29 cellular contexts compared by ENCODE assay signal in the genomic region with DNA sequence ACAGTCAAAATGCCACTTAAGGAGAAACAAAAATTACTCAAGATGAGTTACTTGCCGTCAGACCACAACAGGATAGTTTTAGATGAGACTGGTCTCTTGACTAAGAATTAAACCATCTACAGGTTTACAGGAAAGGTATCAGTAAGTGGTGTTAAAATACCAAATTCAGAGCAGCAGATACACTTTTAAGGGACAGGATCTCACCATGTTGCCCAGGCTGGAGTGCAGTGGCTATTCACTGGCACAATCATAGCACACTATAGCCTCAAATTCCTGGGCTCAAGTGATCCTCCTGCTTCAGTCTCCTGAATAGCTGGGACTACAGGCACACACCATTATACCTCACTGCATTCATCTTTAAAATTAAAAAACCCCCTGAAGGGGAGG. TPM values are rescaled to one million over a fixed set of nuclear protein-coding genes. Genes with fewer than 3 reads are reported as not detected.
DNase-seq lines count a peak whose midpoint lies in the region; ATAC-seq and TF ChIP-seq lines count a peak whose summit lies in the region.
"Had no signal": no experiment of that assay in that cellular context is flagged by ENCODE, and none has a peak within 500 bp of the region (broad histone marks: within the 10 kb centered on the region; RNA-seq: fewer than 3 reads in every experiment).

No MANE protein-coding gene starts in this region.

- H3K4me1 ChIP-seq in GM23338 (ENCODE audit: insufficient read depth), result peaks cover 2% of the 10 kb centered on the region
- H3K4me1 ChIP-seq: BE2C had no signal

- H3K4me1 Mint-ChIP-seq in GM23338, result peaks cover 54% of the 10 kb centered on the region
- peaks cover 34% of the 10 kb centered on the region for H3K4me1 Mint-ChIP-seq in activated naive CD8-positive, alpha-beta T cell treated with anti-CD3 and anti-CD28 coated beads, Interleukin-2, amount 50 U/mL, for 24 hours

- ATAC-seq in GM23338, result no peak
- no peak for ATAC-seq in activated naive CD8-positive, alpha-beta T cell treated with anti-CD3 and anti-CD28 coated beads, Interleukin-2, amount 50 U/mL, for 24 hours
- ATAC-seq: A549, left colon, Right ventricle myocardium inferior had no signal

- no peaks in the 10 kb centered on the region for H3K9me3 Mint-ChIP-seq in GM23338
- no peaks in the 10 kb centered on the region for H3K9me3 Mint-ChIP-seq in activated naive CD8-positive, alpha-beta T cell treated with anti-CD3 and anti-CD28 coated beads, Interleukin-2, amount 50 U/mL, for 24 hours
- H3K9me3 Mint-ChIP-seq: nephron progenitor cell had no signal

- TF ChIP-seq CTCF in GM23338 (conservative IDR thresholded peaks at IDR 0.05; ENCODE audit: low read depth in 2 of 2), result no peak

- peaks cover 71% of the 10 kb centered on the region for H3F3A ChIP-seq in GM23338 (replicated peaks; ENCODE audit: low read depth)

- H3K9me2 ChIP-seq in GM23338 (ENCODE audit: insufficient read depth), result no peaks in the 10 kb centered on the region

- peaks cover 87% of the 10 kb centered on the region for H3K36me3 ChIP-seq in GM23338 (ENCODE audit: insufficient read depth)

- peaks cover 18% of the 10 kb centered on the region for H3K27me3 Mint-ChIP-seq in GM23338 (ENCODE audit: insufficient read depth, low read depth, poor library complexity)
- H3K27me3 Mint-ChIP-seq in activated naive CD8-positive, alpha-beta T cell treated with anti-CD3 and anti-CD28 coated beads, Interleukin-2, amount 50 U/mL, for 24 hours, result no peaks in the 10 kb centered on the region
- H3K27me3 Mint-ChIP-seq: progenitor cell of endocrine pancreas had no signal

- H3K4me3 ChIP-seq in GM23338, result no peak overlapping the region
- H3K4me3 ChIP-seq: A549, thoracic aorta had no signal

- no peak overlapping the region for H3K4me3 Mint-ChIP-seq in GM23338
- H3K4me3 Mint-ChIP-seq in activated naive CD8-positive, alpha-beta T cell treated with anti-CD3 and anti-CD28 coated beads, Interleukin-2, amount 50 U/mL, for 24 hours, result no peak overlapping the region
- H3K4me3 Mint-ChIP-seq: nephron progenitor cell had no signal

- H3K79me2 ChIP-seq in GM23338 (replicated peaks; ENCODE audit: insufficient read depth), result peaks cover 65% of the 10 kb centered on the region

- H2AFZ ChIP-seq in GM23338, result no peak overlapping the region

- H3K27me3 ChIP-seq in GM23338 (ENCODE audit: insufficient read depth), result no peaks in the 10 kb centered on the region
- H3K27me3 ChIP-seq: BE2C, brain microvascular endothelial cell had no signal

- DNase-seq in activated CD8-positive, alpha-beta memory T cell treated with anti-CD3 and anti-CD28 coated beads, Interleukin-2, amount 50 U/mL, for 48 hours, result peak; percentile 26
- no peak for DNase-seq in activated CD8-positive, alpha-beta memory T cell treated with anti-CD3 and anti-CD28 coated beads, Interleukin-2, amount 50 U/mL, for 4 hours
- DNase-seq in GM23338 (ENCODE audit: low spot score) (no peak), T-helper 9 cell (no peak), NCI-H446 (lab: John Stamatoyannopoulos, UW) (no peak)
- DNase-seq in activated naive CD8-positive, alpha-beta T cell treated with anti-CD3 and anti-CD28 coated beads, Interleukin-2, amount 50 U/mL, for 24 hours, result no peak
- DNase-seq: activated CD4-positive, alpha-beta T cell treated with anti-CD3 and anti-CD28 coated beads for 4 hours; BE2C; brain microvascular endothelial cell; COR-L47; cortex of kidney; HCEC 1CT; Karpas-422; left colon; NCI-H1092; NCI-H1930; NCI-H2227 treated with DMSO at 0.1 percent for 48 hours; NCI-H774; nephron progenitor cell; stimulated activated CD4-positive, alpha-beta T cell treated with anti-CD3 and anti-CD28 coated beads, Interleukin-1b, Interleukin-23, amount 100 ng/mL, for 48 hours; stimulated activated naive CD4-positive, alpha-beta T cell; SW 1271 had no signal

- H4K20me1 ChIP-seq in GM23338 (replicated peaks; ENCODE audit: insufficient read depth), result peaks cover 69% of the 10 kb centered on the region

- no peak overlapping the region for H3K27ac Mint-ChIP-seq in GM23338
- peak overlapping the region; percentile 59 for H3K27ac Mint-ChIP-seq in activated naive CD8-positive, alpha-beta T cell treated with anti-CD3 and anti-CD28 coated beads, Interleukin-2, amount 50 U/mL, for 24 hours

- H3K36me3 Mint-ChIP-seq in GM23338 (ENCODE audit: low read depth), result peaks cover 96% of the 10 kb centered on the region
- H3K36me3 Mint-ChIP-seq in activated naive CD8-positive, alpha-beta T cell treated with anti-CD3 and anti-CD28 coated beads, Interleukin-2, amount 50 U/mL, for 24 hours (ENCODE audit: low read depth), result peaks cover 78% of the 10 kb centered on the region

- peak overlapping the region; percentile 66; the same call in 1 of the 2 replicates for H3K27ac ChIP-seq in GM23338 (ENCODE audit: low read depth)
- H3K27ac ChIP-seq: A549, brain microvascular endothelial cell, thoracic aorta had no signal

- no peak overlapping the region for H3K4me2 ChIP-seq in GM23338
- H3K4me2 ChIP-seq: A549 had no signal

TF ChIP-seq in GM23338, 12 proteins besides CTCF, POLR2A, EP300 and RAD21 (continues in another document):
- TF ChIP-seq EZH2 (IDR thresholded peaks at IDR 0.05; ENCODE audit: low read depth, unreplicated experiment) (no peak), CREB1 (CRISPR knock-in tag; IDR thresholded peaks at IDR 0.05; ENCODE audit: low read depth) (no peak), POLR2AphosphoS5 (IDR thresholded peaks at IDR 0.05; ENCODE audit: low read depth) (no peak), ETS1 (IDR thresholded peaks at IDR 0.05) (no peak), NANOG (IDR thresholded peaks at IDR 0.05; ENCODE audit: borderline replicate concordance) (no peak), STAT1 (IDR thresholded peaks at IDR 0.05; ENCODE audit: unreplicated experiment) (no peak), ZNF114 (CRISPR knock-in tag; IDR thresholded peaks at IDR 0.05) (no peak), ZNF331 (CRISPR knock-in tag; IDR thresholded peaks at IDR 0.05; ENCODE audit: low read depth) (no peak), JUNB (IDR thresholded peaks at IDR 0.05; ENCODE audit: unreplicated experiment) (no peak), EZH2phosphoT487 (IDR thresholded peaks at IDR 0.05; ENCODE audit: unreplicated experiment) (no peak)
- TF ChIP-seq, protein P1, sequence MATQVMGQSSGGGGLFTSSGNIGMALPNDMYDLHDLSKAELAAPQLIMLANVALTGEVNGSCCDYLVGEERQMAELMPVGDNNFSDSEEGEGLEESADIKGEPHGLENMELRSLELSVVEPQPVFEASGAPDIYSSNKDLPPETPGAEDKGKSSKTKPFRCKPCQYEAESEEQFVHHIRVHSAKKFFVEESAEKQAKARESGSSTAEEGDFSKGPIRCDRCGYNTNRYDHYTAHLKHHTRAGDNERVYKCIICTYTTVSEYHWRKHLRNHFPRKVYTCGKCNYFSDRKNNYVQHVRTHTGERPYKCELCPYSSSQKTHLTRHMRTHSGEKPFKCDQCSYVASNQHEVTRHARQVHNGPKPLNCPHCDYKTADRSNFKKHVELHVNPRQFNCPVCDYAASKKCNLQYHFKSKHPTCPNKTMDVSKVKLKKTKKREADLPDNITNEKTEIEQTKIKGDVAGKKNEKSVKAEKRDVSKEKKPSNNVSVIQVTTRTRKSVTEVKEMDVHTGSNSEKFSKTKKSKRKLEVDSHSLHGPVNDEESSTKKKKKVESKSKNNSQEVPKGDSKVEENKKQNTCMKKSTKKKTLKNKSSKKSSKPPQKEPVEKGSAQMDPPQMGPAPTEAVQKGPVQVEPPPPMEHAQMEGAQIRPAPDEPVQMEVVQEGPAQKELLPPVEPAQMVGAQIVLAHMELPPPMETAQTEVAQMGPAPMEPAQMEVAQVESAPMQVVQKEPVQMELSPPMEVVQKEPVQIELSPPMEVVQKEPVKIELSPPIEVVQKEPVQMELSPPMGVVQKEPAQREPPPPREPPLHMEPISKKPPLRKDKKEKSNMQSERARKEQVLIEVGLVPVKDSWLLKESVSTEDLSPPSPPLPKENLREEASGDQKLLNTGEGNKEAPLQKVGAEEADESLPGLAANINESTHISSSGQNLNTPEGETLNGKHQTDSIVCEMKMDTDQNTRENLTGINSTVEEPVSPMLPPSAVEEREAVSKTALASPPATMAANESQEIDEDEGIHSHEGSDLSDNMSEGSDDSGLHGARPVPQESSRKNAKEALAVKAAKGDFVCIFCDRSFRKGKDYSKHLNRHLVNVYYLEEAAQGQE (IDR thresholded peaks at IDR 0.05; ENCODE audit: unreplicated experiment), result no peak

RNA-seq across cellular contexts. Expression of gene MCCD1, which starts 4.7 kb away (rescaled TPM):
- total RNA-seq in GM23338 (2014; rRNA removed; shearing (Covaris generic)), result not detected in 2 replicates
- not detected in 2 replicates for polyA plus RNA-seq in GM23338 (2016; fragmentation: Nextera tagmentation; extraction: Ambion mirVana)
- total RNA-seq: Daoy, fibroblast of lung, HT1080, left colon, progenitor cell of endocrine pancreas, Right ventricle myocardium inferior, thoracic aorta had no signal
- polyA plus RNA-seq: A549, fibroblast of lung had no signal

RNA-seq across cellular contexts. Expression of gene DDX39B, which starts 8.4 kb away (rescaled TPM):
- total RNA-seq in GM23338 (2014; rRNA removed; shearing (Covaris generic)), result 849 and 866 TPM in 2 replicates
- polyA plus RNA-seq in GM23338 (2016; fragmentation: Nextera tagmentation; extraction: Ambion mirVana), result 341 and 357 TPM in 2 replicates

RNA-seq across cellular contexts. Expression of gene ATP6V1G2, which starts 13.0 kb away (rescaled TPM):
- 1.6 and 2.4 TPM in 2 replicates for total RNA-seq in GM23338 (2014; rRNA removed; shearing (Covaris generic))
- 2.2 and 2.7 TPM in 2 replicates for polyA plus RNA-seq in GM23338 (2016; fragmentation: Nextera tagmentation; extraction: Ambion mirVana)

RNA-seq across cellular contexts. Expression of gene NFKBIL1, which starts 14.0 kb away (rescaled TPM):
- total RNA-seq in GM23338 (2014; rRNA removed; shearing (Covaris generic)), result 10.1 and 12.3 TPM in 2 replicates
- 8.4 and 9.6 TPM in 2 replicates for polyA plus RNA-seq in GM23338 (2016; fragmentation: Nextera tagmentation; extraction: Ambion mirVana)

RNA-seq across cellular contexts. Expression of gene MICB, which starts 35.5 kb away (rescaled TPM):
- 20.8 and 23.8 TPM in 2 replicates for total RNA-seq in GM23338 (2014; rRNA removed; shearing (Covaris generic))
- 8.8 and 9.2 TPM in 2 replicates for polyA plus RNA-seq in GM23338 (2016; fragmentation: Nextera tagmentation; extraction: Ambion mirVana)
- total RNA-seq: HT1080 had no signal
